ENCODE assay signal across 8 cellular contexts in genomic region chr1:46446646-46447498, GRCh38.
A peak's percentile ranks its signal among the peaks of the same experiment; 100 is the strongest.
DNase-seq lines count a peak whose midpoint lies in the region; ATAC-seq lines count a peak whose summit lies in the region.

No MANE protein-coding gene starts in this region.

- H3K9me3 Mint-ChIP-seq in effector memory CD8-positive, alpha-beta T cell, result no peaks in the 10 kb centered on the region
- no peaks in the 10 kb centered on the region for H3K9me3 Mint-ChIP-seq in memory B cell

- H3K4me3 Mint-ChIP-seq in effector memory CD8-positive, alpha-beta T cell, result peak overlapping the region in 1 of 2 donors; percentile 61
- no peak overlapping the region for H3K4me3 Mint-ChIP-seq in memory B cell

- peaks cover 19 to 30% of the 10 kb centered on the region in 2 donors for H3K4me1 Mint-ChIP-seq in effector memory CD8-positive, alpha-beta T cell (ENCODE audit: low read depth in 2 of 2)
- peaks cover 18% of the 10 kb centered on the region for H3K4me1 Mint-ChIP-seq in memory B cell

- H3K27ac Mint-ChIP-seq in effector memory CD8-positive, alpha-beta T cell, result peak overlapping the region in 1 of 2 donors; percentile 63
- H3K27ac Mint-ChIP-seq in memory B cell, result no peak overlapping the region

- DNase-seq in CD1c-positive myeloid dendritic cell (ENCODE audit: extremely low spot score) (peak; percentile 81), NCI-H774 (lab: John Stamatoyannopoulos, UW) (peak; percentile 73), memory B cell (ENCODE audit: low spot score in 2 of 2) (peak; percentile 68 to 82)
- DNase-seq in activated CD8-positive, alpha-beta memory T cell treated with anti-CD3 and anti-CD28 coated beads for 24 hours, result peak; percentile 91
- peak; percentile 73 to 75 (median 73) for DNase-seq in effector memory CD8-positive, alpha-beta T cell
- peak; percentile 40 to 42 for DNase-seq in stimulated activated CD8-positive, alpha-beta memory T cell treated with anti-CD3 and anti-CD28 coated beads, Interleukin-15, amount 100 ng/mL, for 4 hours (ENCODE audit: low read depth in 2 of 2)

- H3K36me3 Mint-ChIP-seq in effector memory CD8-positive, alpha-beta T cell (ENCODE audit: insufficient read depth), result peaks cover 20% of the 10 kb centered on the region
- no peaks in the 10 kb centered on the region for H3K36me3 Mint-ChIP-seq in memory B cell

- ATAC-seq in HG03175 (IDR thresholded peaks at IDR 0.05; ENCODE audit: unreplicated experiment), result peak; percentile 40
- peak; percentile 46 for ATAC-seq in effector memory CD8-positive, alpha-beta T cell (replicated peaks)
- ATAC-seq in memory B cell (ENCODE audit: low read depth), result peak; percentile 76
- ATAC-seq in HG03097 (IDR thresholded peaks at IDR 0.05; ENCODE audit: low FRiP score, unreplicated experiment), result no peak

- peaks cover 48 to 61% of the 10 kb centered on the region in 2 donors for H3K27me3 Mint-ChIP-seq in effector memory CD8-positive, alpha-beta T cell
- peaks cover 30% of the 10 kb centered on the region for H3K27me3 Mint-ChIP-seq in memory B cell

Comparison
In these comparisons a context has a peak if more than half of its experiments do, and no peak if none do; other contexts are left out.
1. DNase-seq: peak in every context shown above with its lines; median percentile 91 in activated CD8-positive, alpha-beta memory T cell treated with anti-CD3 and anti-CD28 coated beads for 24 hours; 81 in CD1c-positive myeloid dendritic cell; 75 in memory B cell; 73 in NCI-H774; 73 in effector memory CD8-positive, alpha-beta T cell; 41 in stimulated activated CD8-positive, alpha-beta memory T cell treated with anti-CD3 and anti-CD28 coated beads, Interleukin-15, amount 100 ng/mL, for 4 hours.